Comparison of ENCODE assay signal across 8 cellular contexts in the genomic region with DNA sequence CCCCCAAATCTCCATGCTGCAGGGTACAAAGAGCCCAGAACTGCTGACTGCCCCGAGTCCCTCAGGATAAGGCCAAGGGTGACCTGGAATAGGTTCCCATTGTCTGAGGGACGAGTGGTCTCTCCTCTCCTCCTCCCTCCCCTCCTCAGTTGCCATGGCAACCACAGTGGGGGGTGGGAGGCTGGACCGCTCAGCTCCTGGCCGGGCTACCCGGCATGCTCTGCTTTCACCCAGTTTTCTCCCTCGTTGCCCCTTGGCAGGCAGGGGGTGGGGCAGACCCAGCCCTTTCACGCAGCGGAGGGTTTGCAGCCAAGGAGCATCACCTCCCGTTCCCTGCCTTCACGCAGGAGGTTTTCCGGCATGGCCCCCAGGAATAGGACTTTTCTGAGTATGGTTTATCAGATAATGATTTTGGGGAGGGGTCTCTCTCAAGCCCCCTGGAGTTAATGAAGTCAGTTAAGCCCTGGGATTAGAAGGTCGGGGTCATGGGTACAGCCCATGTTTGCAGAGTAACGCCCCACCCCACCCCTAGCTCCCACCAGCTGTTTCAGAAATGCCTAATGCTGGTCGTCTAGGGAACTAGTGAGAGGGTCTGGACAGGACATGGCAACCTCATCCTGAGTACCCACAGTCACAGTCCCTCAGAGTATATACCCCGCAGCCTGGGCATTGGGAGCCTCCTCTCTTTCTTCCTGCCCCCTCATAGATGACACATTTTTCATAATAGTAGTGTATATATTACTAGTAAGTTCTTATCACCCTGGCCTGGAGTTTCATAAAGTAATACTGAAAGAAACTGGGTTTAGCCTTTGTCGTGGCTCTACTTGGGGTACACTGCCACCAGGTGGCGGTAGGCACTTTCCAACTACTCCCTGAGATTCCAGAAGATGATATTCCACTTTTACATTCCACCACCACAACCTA. TPM values are rescaled to one million over a fixed set of nuclear protein-coding genes. Genes with fewer than 3 reads are reported as not detected.
DNase-seq lines count a peak whose midpoint lies in the region; ATAC-seq, FAIRE-seq and TF ChIP-seq lines count a peak whose summit lies in the region.

No MANE protein-coding gene starts in this region.

- CTCF ChIA-PET in mammary epithelial cell (lab: Charles Lee; ENCODE audit: low non-redundant PET), result interaction anchor here (0.7 kb wide), 1 partner anchor 328 kb away, joined by 3 read pairs; no protein-coding TSS in a partner anchor
- CTCF ChIA-PET in HepG2 (lab: Yijun Ruan, JAX; ENCODE audit: low intra/inter-chr PET ratio, low total read pairs), result interaction anchor here (0.6 to 2.4 kb wide), 3 partner anchors 216 to 290 kb away, joined by 3 to 17 read pairs (median 3); no protein-coding TSS in a partner anchor

- no peak for TF ChIP-seq POLR2A in HepG2 (IDR thresholded peaks at IDR 0.05; ENCODE audit: insufficient read depth in 1 of 2, low read depth in 2 of 2, low read length in 2 of 2)
- TF ChIP-seq POLR2A in stomach (IDR thresholded peaks at IDR 0.05), result no peak

- no peaks in the 10 kb centered on the region for H3K27me3 ChIP-seq in mammary epithelial cell (ENCODE audit: insufficient read depth, low read length)
- H3K27me3 ChIP-seq in HepG2 (ENCODE audit: control insufficient read depth in 1 of 2, insufficient read depth in 2 of 2, low read length in 2 of 2), result peaks cover 3 to 6% of the 10 kb centered on the region in 2 experiments; a peak in 1 of 5 replicates
- peaks cover 7 to 93% (median 35%) of the 10 kb centered on the region in 3 donors for H3K27me3 ChIP-seq in stomach

- no peak overlapping the region for H3K4me3 ChIP-seq in mammary epithelial cell (replicated peaks in 1 of 3; ENCODE audit: insufficient read depth in 1 of 3, low read depth in 2 of 3, low read length in 3 of 3)
- H3K4me3 ChIP-seq in HepG2 (replicated peaks in 1 of 3; ENCODE audit: insufficient read depth in 1 of 3, low read depth in 2 of 3, low read length in 3 of 3), result no peak overlapping the region
- no peak overlapping the region for H3K4me3 ChIP-seq in stomach

- intact Hi-C loops in mammary epithelial cell (cut with micrococcal nuclease), result loop anchor here (1.0 kb wide), 4 partner anchors 31 to 291 kb away; no protein-coding TSS in a partner anchor
- intact Hi-C loops in HepG2 (cut with micrococcal nuclease; ENCODE audit: unreplicated experiment), result no loop called here
- intact Hi-C loops in stomach (cut with DNase I; ENCODE audit: low total_unique reads), result no loop called here

- dilution Hi-C loops in mammary epithelial cell (cut with HindIII; ENCODE audit: low sequenced_read_pairs), result no loop called here

- peak; percentile 51; the same call in 2 of the 3 replicates for ATAC-seq in HepG2
- no peak for ATAC-seq in GM21786 (IDR thresholded peaks at IDR 0.05; ENCODE audit: unreplicated experiment)
- no peak for ATAC-seq in GM18861 (IDR thresholded peaks at IDR 0.05; ENCODE audit: unreplicated experiment)

- DNase-seq in COLO829 (ENCODE audit: low spot score) (peak; percentile 45), GM19238 (ENCODE audit: insufficient read length, low spot score) (peak; percentile 27), NCI-H524 (lab: John Stamatoyannopoulos, UW) (peak; percentile 54 to 63), mammary epithelial cell (peak; percentile 39), HepG2 (ENCODE audit: low spot score) (peak; percentile 12), stomach (peak; percentile 48)

- peak; percentile 66 to 77 for TF ChIP-seq CTCF in mammary epithelial cell (conservative IDR thresholded peaks at IDR 0.05 in 1 of 2, IDR thresholded peaks at IDR 0.05 in 1 of 2; ENCODE audit: extremely low read depth in 1 of 2, insufficient read depth in 1 of 2, low read depth in 1 of 2, low read length in 2 of 2)
- peak; percentile 68 for TF ChIP-seq CTCF in HepG2 (CRISPR knock-in tag; IDR thresholded peaks at IDR 0.05)
- TF ChIP-seq CTCF in stomach (IDR thresholded peaks at IDR 0.05), result peak in 4 of 7 experiments; percentile 25 to 51 (median 40)

- WGBS in mammary epithelial cell (ENCODE audit: low coverage, missing lambda C conversion rate), result 32% methylated on average over 9 of the region's 17 CpGs
- 21% methylated on average over 10 of the region's 17 CpGs for WGBS in HepG2 (ENCODE audit: low lambda C conversion rate)
- 8 to 16% (median 10%) methylated on average over 11 to 17 of the region's 17 CpGs for WGBS in stomach, 5 donors

- H3K4me1 ChIP-seq in mammary epithelial cell (ENCODE audit: insufficient read depth, low read length) (no peaks in the 10 kb centered on the region), HepG2 (ENCODE audit: insufficient read depth, low read length) (no peaks in the 10 kb centered on the region), stomach (no peaks in the 10 kb centered on the region)

- in situ Hi-C loops in mammary epithelial cell (cut with MboI; ENCODE audit: low sequenced_read_pairs in 2 of 2), result no loop called here
- in situ Hi-C loops in HepG2 (cut with HindIII; ENCODE audit: extremely low pct_ligation_motif_present, low pct_unique_long_range_greater_than_20kb), result no loop called here

- TF ChIP-seq RAD21 in HepG2 (CRISPR knock-in tag; IDR thresholded peaks at IDR 0.05), result peak; percentile 62

- no peak overlapping the region for H3K9ac ChIP-seq in mammary epithelial cell (ENCODE audit: insufficient read depth, low read length)
- H3K9ac ChIP-seq in HepG2 (ENCODE audit: insufficient read depth, low read depth, low read length), result no peak overlapping the region

- no TSS peak for BruUV-seq in mammary epithelial cell (replicated peaks; lab: Mats Ljungman, UMichigan)
- BruUV-seq in HepG2 (replicated peaks; lab: Mats Ljungman, UMichigan), result no TSS peak

- H3K27ac ChIP-seq in mammary epithelial cell (ENCODE audit: insufficient read depth, low read depth, low read length) (no peak overlapping the region), HepG2 (ENCODE audit: extremely low read length, insufficient read depth, low read length) (no peak overlapping the region), stomach (no peak overlapping the region)

- H4K20me1 ChIP-seq in mammary epithelial cell (ENCODE audit: insufficient read depth, low read length), result no peaks in the 10 kb centered on the region
- no peaks in the 10 kb centered on the region for H4K20me1 ChIP-seq in HepG2 (ENCODE audit: insufficient read depth, low read length)

- TF ChIP-seq EP300 in HepG2 (IDR thresholded peaks at IDR 0.05; ENCODE audit: low read depth in 2 of 2, low read length in 2 of 2), result no peak
- no peak for TF ChIP-seq EP300 in HepG2 (CRISPR knock-in tag; IDR thresholded peaks at IDR 0.05; ENCODE audit: borderline replicate concordance)
- TF ChIP-seq EP300 in stomach (IDR thresholded peaks at IDR 0.05), result no peak

- FAIRE-seq in HepG2 (lab: Jason Lieb, UNC), result no peak

- POLR2A ChIA-PET in HepG2 (lab: Yijun Ruan, JAX), result no interaction called here

- no peaks in the 10 kb centered on the region for H3K36me3 ChIP-seq in mammary epithelial cell (ENCODE audit: insufficient read depth, low read length)
- no peaks in the 10 kb centered on the region for H3K36me3 ChIP-seq in HepG2 (replicated peaks in 1 of 2; ENCODE audit: control insufficient read depth in 1 of 2, insufficient read depth in 2 of 2, low read length in 2 of 2)
- no peaks in the 10 kb centered on the region for H3K36me3 ChIP-seq in stomach

- H3K4me2 ChIP-seq in mammary epithelial cell (ENCODE audit: insufficient read depth, low read depth, low read length) (no peak overlapping the region), HepG2 (ENCODE audit: low read depth, low read length) (no peak overlapping the region)

- H3K9me3 ChIP-seq in mammary epithelial cell (replicated peaks; ENCODE audit: insufficient read depth, low read length) (no peaks in the 10 kb centered on the region), HepG2 (ENCODE audit: low read length) (no peaks in the 10 kb centered on the region), stomach (no peaks in the 10 kb centered on the region)

- H3K79me2 ChIP-seq in mammary epithelial cell (ENCODE audit: insufficient read depth, low read length), result no peaks in the 10 kb centered on the region
- H3K79me2 ChIP-seq in HepG2 (ENCODE audit: insufficient read depth, low read length), result no peaks in the 10 kb centered on the region

- H2AFZ ChIP-seq in mammary epithelial cell (ENCODE audit: low read depth, low read length) (no peak overlapping the region), HepG2 (ENCODE audit: low read length) (no peak overlapping the region)

RNA-seq across cellular contexts. Expression of a gene that starts 20.7 kb away (rescaled TPM):
- total RNA-seq in mammary epithelial cell, result not detected
- polyA plus RNA-seq in mammary epithelial cell, result not detected
- not detected for polyA minus RNA-seq in mammary epithelial cell
- not detected in 2 replicates for total RNA-seq in HepG2 (2016; rRNA removed; fragmentation: Illumina TruSeq; extraction: Trizol)
- not detected in 2 replicates for total RNA-seq in HepG2 (2016; cell fraction: cytosol; rRNA removed; fragmentation: Illumina TruSeq; extraction: Trizol; ENCODE audit: low read depth)
- not detected in 2 replicates for total RNA-seq in HepG2 (2016; cell fraction: insoluble cytoplasmic fraction; rRNA removed; fragmentation: Illumina TruSeq; extraction: Trizol)
- total RNA-seq in HepG2 (2016; cell fraction: membrane; rRNA removed; fragmentation: Illumina TruSeq; extraction: Trizol), result not detected in 2 replicates
- total RNA-seq in HepG2 (2016; cell fraction: nucleus; rRNA removed; fragmentation: Illumina TruSeq; extraction: Trizol), result not detected in 2 replicates
- not detected in 2 replicates for polyA plus RNA-seq in HepG2 (2011; rRNA removed)
- not detected in 2 replicates for polyA plus RNA-seq in HepG2 (2011; cell fraction: cytosol; rRNA removed)
- not detected in 2 replicates for polyA plus RNA-seq in HepG2 (2011; cell fraction: nucleus; rRNA removed)
- polyA plus RNA-seq in HepG2 (2012), result not detected in 2 replicates
- not detected in 2 replicates for polyA plus RNA-seq in HepG2 (2016; cell fraction: cytosol; fragmentation: Illumina TruSeq; extraction: Trizol; ENCODE audit: low read depth)
- not detected in 2 replicates for polyA plus RNA-seq in HepG2 (2016; cell fraction: insoluble cytoplasmic fraction; fragmentation: Illumina TruSeq; extraction: Trizol; ENCODE audit: low read depth)
- not detected in 2 replicates for polyA plus RNA-seq in HepG2 (2016; cell fraction: membrane; fragmentation: Illumina TruSeq; extraction: Trizol; ENCODE audit: low read depth)
- not detected in 2 replicates for polyA plus RNA-seq in HepG2 (2016; cell fraction: nucleus; fragmentation: Illumina TruSeq; extraction: Trizol; ENCODE audit: insufficient read depth, low read depth)
- polyA minus RNA-seq in HepG2 (2011; rRNA and poly(A)+ RNA removed; ENCODE audit: low replicate concordance), result not detected in 2 replicates
- polyA minus RNA-seq in HepG2 (2011; cell fraction: cytosol; rRNA and poly(A)+ RNA removed), result not detected in 2 replicates
- not detected in 2 replicates for polyA minus RNA-seq in HepG2 (2011; cell fraction: nucleus; rRNA and poly(A)+ RNA removed)
- 100 to 1,000 TPM in 2 of 5 donors, 10 to 100 TPM in 3; 57.8 to 223 (median 74.4) TPM for total RNA-seq in stomach
- 100 to 1,000 TPM in 1 of 3 donors, 10 to 100 TPM in 2; 49.8 to 128 (median 88.0) TPM for polyA plus RNA-seq in stomach

RNA-seq across cellular contexts. Expression of a gene that starts 30.3 kb away (rescaled TPM):
- total RNA-seq in mammary epithelial cell, result not detected
- not detected for polyA plus RNA-seq in mammary epithelial cell
- polyA minus RNA-seq in mammary epithelial cell, result not detected
- not detected in 2 replicates for total RNA-seq in HepG2 (2016; rRNA removed; fragmentation: Illumina TruSeq; extraction: Trizol)
- not detected in 2 replicates for total RNA-seq in HepG2 (2016; cell fraction: cytosol; rRNA removed; fragmentation: Illumina TruSeq; extraction: Trizol; ENCODE audit: low read depth)
- total RNA-seq in HepG2 (2016; cell fraction: insoluble cytoplasmic fraction; rRNA removed; fragmentation: Illumina TruSeq; extraction: Trizol), result not detected in 2 replicates
- total RNA-seq in HepG2 (2016; cell fraction: membrane; rRNA removed; fragmentation: Illumina TruSeq; extraction: Trizol), result not detected in 2 replicates
- total RNA-seq in HepG2 (2016; cell fraction: nucleus; rRNA removed; fragmentation: Illumina TruSeq; extraction: Trizol), result not detected in 2 replicates
- not detected in 2 replicates for polyA plus RNA-seq in HepG2 (2011; rRNA removed)
- not detected in 2 replicates for polyA plus RNA-seq in HepG2 (2011; cell fraction: cytosol; rRNA removed)
- not detected in 2 replicates for polyA plus RNA-seq in HepG2 (2011; cell fraction: nucleus; rRNA removed)
- polyA plus RNA-seq in HepG2 (2012), result not detected in 2 replicates
- polyA plus RNA-seq in HepG2 (2016; cell fraction: cytosol; fragmentation: Illumina TruSeq; extraction: Trizol; ENCODE audit: low read depth), result not detected in 2 replicates
- not detected in 2 replicates for polyA plus RNA-seq in HepG2 (2016; cell fraction: insoluble cytoplasmic fraction; fragmentation: Illumina TruSeq; extraction: Trizol; ENCODE audit: low read depth)
- polyA plus RNA-seq in HepG2 (2016; cell fraction: membrane; fragmentation: Illumina TruSeq; extraction: Trizol; ENCODE audit: low read depth), result not detected in 2 replicates
- not detected in 2 replicates for polyA plus RNA-seq in HepG2 (2016; cell fraction: nucleus; fragmentation: Illumina TruSeq; extraction: Trizol; ENCODE audit: insufficient read depth, low read depth)
- not detected in 2 replicates for polyA minus RNA-seq in HepG2 (2011; rRNA and poly(A)+ RNA removed; ENCODE audit: low replicate concordance)
- not detected in 2 replicates for polyA minus RNA-seq in HepG2 (2011; cell fraction: cytosol; rRNA and poly(A)+ RNA removed)
- polyA minus RNA-seq in HepG2 (2011; cell fraction: nucleus; rRNA and poly(A)+ RNA removed), result not detected in 2 replicates
- 100 to 1,000 TPM in 2 of 5 donors, 10 to 100 TPM in 3; 42.3 to 181 (median 71.0) TPM for total RNA-seq in stomach
- 10 to 100 TPM; 27.8 to 86.9 (median 50.1) TPM for polyA plus RNA-seq in stomach

RNA-seq across cellular contexts. Expression of a gene that starts 36.9 kb away (rescaled TPM):
- 10 to 100 TPM in 1 of 2 donors, 1 to 10 TPM in 1; 4.9 to 46.3 TPM for total RNA-seq in mammary epithelial cell
- 2.4 TPM for polyA plus RNA-seq in mammary epithelial cell
- polyA minus RNA-seq in mammary epithelial cell, result 7.4 TPM
- total RNA-seq in HepG2 (2016; rRNA removed; fragmentation: Illumina TruSeq; extraction: Trizol), result 0.11 TPM in 1 of 2 replicates, not detected in the other
- not detected in 2 replicates for total RNA-seq in HepG2 (2016; cell fraction: cytosol; rRNA removed; fragmentation: Illumina TruSeq; extraction: Trizol; ENCODE audit: low read depth)
- total RNA-seq in HepG2 (2016; cell fraction: insoluble cytoplasmic fraction; rRNA removed; fragmentation: Illumina TruSeq; extraction: Trizol), result not detected in 2 replicates
- 0.06 TPM in 1 of 2 replicates, not detected in the other for total RNA-seq in HepG2 (2016; cell fraction: membrane; rRNA removed; fragmentation: Illumina TruSeq; extraction: Trizol)
- not detected in 2 replicates for total RNA-seq in HepG2 (2016; cell fraction: nucleus; rRNA removed; fragmentation: Illumina TruSeq; extraction: Trizol)
- 0.03 TPM in 2 replicates for polyA plus RNA-seq in HepG2 (2011; rRNA removed)
- polyA plus RNA-seq in HepG2 (2011; cell fraction: cytosol; rRNA removed), result not detected in 2 replicates
- 0.03 TPM in 1 of 2 replicates, not detected in the other for polyA plus RNA-seq in HepG2 (2011; cell fraction: nucleus; rRNA removed)
- polyA plus RNA-seq in HepG2 (2012), result not detected in 2 replicates
- polyA plus RNA-seq in HepG2 (2016; cell fraction: cytosol; fragmentation: Illumina TruSeq; extraction: Trizol; ENCODE audit: low read depth), result not detected in 2 replicates
- polyA plus RNA-seq in HepG2 (2016; cell fraction: insoluble cytoplasmic fraction; fragmentation: Illumina TruSeq; extraction: Trizol; ENCODE audit: low read depth), result not detected in 2 replicates
- not detected in 2 replicates for polyA plus RNA-seq in HepG2 (2016; cell fraction: membrane; fragmentation: Illumina TruSeq; extraction: Trizol; ENCODE audit: low read depth)
- not detected in 2 replicates for polyA plus RNA-seq in HepG2 (2016; cell fraction: nucleus; fragmentation: Illumina TruSeq; extraction: Trizol; ENCODE audit: insufficient read depth, low read depth)
- polyA minus RNA-seq in HepG2 (2011; rRNA and poly(A)+ RNA removed; ENCODE audit: low replicate concordance), result 0.78 and 4.6 TPM in 2 replicates
- polyA minus RNA-seq in HepG2 (2011; cell fraction: cytosol; rRNA and poly(A)+ RNA removed), result not detected in 2 replicates
- not detected in 2 replicates for polyA minus RNA-seq in HepG2 (2011; cell fraction: nucleus; rRNA and poly(A)+ RNA removed)
- total RNA-seq in stomach, result 10 to 100 TPM in 2 of 5 donors, 1 to 10 TPM in 2, not detected in 1; 2.6 to 88.1 (median 13.9) TPM
- 1 to 10 TPM in 1 of 3 donors, under 1 TPM in 2; 0.13 to 1.8 (median 0.31) TPM for polyA plus RNA-seq in stomach

RNA-seq across cellular contexts. Expression of a gene that starts 37.3 kb away (rescaled TPM):
- not detected for total RNA-seq in mammary epithelial cell
- not detected for polyA plus RNA-seq in mammary epithelial cell
- polyA minus RNA-seq in mammary epithelial cell, result not detected
- total RNA-seq in HepG2 (2016; rRNA removed; fragmentation: Illumina TruSeq; extraction: Trizol), result not detected in 2 replicates
- total RNA-seq in HepG2 (2016; cell fraction: cytosol; rRNA removed; fragmentation: Illumina TruSeq; extraction: Trizol; ENCODE audit: low read depth), result not detected in 2 replicates
- not detected in 2 replicates for total RNA-seq in HepG2 (2016; cell fraction: insoluble cytoplasmic fraction; rRNA removed; fragmentation: Illumina TruSeq; extraction: Trizol)
- not detected in 2 replicates for total RNA-seq in HepG2 (2016; cell fraction: membrane; rRNA removed; fragmentation: Illumina TruSeq; extraction: Trizol)
- not detected in 2 replicates for total RNA-seq in HepG2 (2016; cell fraction: nucleus; rRNA removed; fragmentation: Illumina TruSeq; extraction: Trizol)
- not detected in 2 replicates for polyA plus RNA-seq in HepG2 (2011; rRNA removed)
- not detected in 2 replicates for polyA plus RNA-seq in HepG2 (2011; cell fraction: cytosol; rRNA removed)
- not detected in 2 replicates for polyA plus RNA-seq in HepG2 (2011; cell fraction: nucleus; rRNA removed)
- polyA plus RNA-seq in HepG2 (2012), result not detected in 2 replicates
- not detected in 2 replicates for polyA plus RNA-seq in HepG2 (2016; cell fraction: cytosol; fragmentation: Illumina TruSeq; extraction: Trizol; ENCODE audit: low read depth)
- not detected in 2 replicates for polyA plus RNA-seq in HepG2 (2016; cell fraction: insoluble cytoplasmic fraction; fragmentation: Illumina TruSeq; extraction: Trizol; ENCODE audit: low read depth)
- not detected in 2 replicates for polyA plus RNA-seq in HepG2 (2016; cell fraction: membrane; fragmentation: Illumina TruSeq; extraction: Trizol; ENCODE audit: low read depth)
- not detected in 2 replicates for polyA plus RNA-seq in HepG2 (2016; cell fraction: nucleus; fragmentation: Illumina TruSeq; extraction: Trizol; ENCODE audit: insufficient read depth, low read depth)
- not detected in 2 replicates for polyA minus RNA-seq in HepG2 (2011; rRNA and poly(A)+ RNA removed; ENCODE audit: low replicate concordance)
- not detected in 2 replicates for polyA minus RNA-seq in HepG2 (2011; cell fraction: cytosol; rRNA and poly(A)+ RNA removed)
- not detected in 2 replicates for polyA minus RNA-seq in HepG2 (2011; cell fraction: nucleus; rRNA and poly(A)+ RNA removed)
- 100 to 1,000 TPM in 2 of 5 donors, 10 to 100 TPM in 2, 1 to 10 TPM in 1; 2.9 to 127 (median 60.4) TPM for total RNA-seq in stomach
- 100 to 1,000 TPM in 1 of 3 donors, 10 to 100 TPM in 2; 62.7 to 109 (median 85.5) TPM for polyA plus RNA-seq in stomach

Comparison
In these comparisons a context has a peak if more than half of its experiments do, and no peak if none do; other contexts are left out.
1. RNA of a gene that starts 20.7 kb away (total RNA-seq): 57.8 to 223 TPM in stomach; not detected in mammary epithelial cell and not detected in HepG2; every median in the first group is over 10 times any median in the second.
2. RNA of a gene that starts 30.3 kb away (total RNA-seq): 42.3 to 181 TPM in stomach; not detected in mammary epithelial cell and not detected in HepG2; every median in the first group is over 10 times any median in the second.
3. Peak in every context shown above with its lines, with median percentiles within 50 percentile points of each other: DNase-seq and CTCF ChIP-seq.